1 cellular context compared by ENCODE assay signal in genomic region chr4:101224358-101225218, GRCh38.
TF ChIP-seq lines count a peak whose summit lies in the region.

No MANE protein-coding gene starts in this region.

TF ChIP-seq in HepG2, 621 proteins besides CTCF, POLR2A, EP300 and RAD21 (continued from another document):
- no peak for TF ChIP-seq ZNF280B (CRISPR knock-in tag; IDR thresholded peaks at IDR 0.05; ENCODE audit: borderline replicate concordance)
